Comparison of ENCODE assay signal across 16 cellular contexts in the genomic region with DNA sequence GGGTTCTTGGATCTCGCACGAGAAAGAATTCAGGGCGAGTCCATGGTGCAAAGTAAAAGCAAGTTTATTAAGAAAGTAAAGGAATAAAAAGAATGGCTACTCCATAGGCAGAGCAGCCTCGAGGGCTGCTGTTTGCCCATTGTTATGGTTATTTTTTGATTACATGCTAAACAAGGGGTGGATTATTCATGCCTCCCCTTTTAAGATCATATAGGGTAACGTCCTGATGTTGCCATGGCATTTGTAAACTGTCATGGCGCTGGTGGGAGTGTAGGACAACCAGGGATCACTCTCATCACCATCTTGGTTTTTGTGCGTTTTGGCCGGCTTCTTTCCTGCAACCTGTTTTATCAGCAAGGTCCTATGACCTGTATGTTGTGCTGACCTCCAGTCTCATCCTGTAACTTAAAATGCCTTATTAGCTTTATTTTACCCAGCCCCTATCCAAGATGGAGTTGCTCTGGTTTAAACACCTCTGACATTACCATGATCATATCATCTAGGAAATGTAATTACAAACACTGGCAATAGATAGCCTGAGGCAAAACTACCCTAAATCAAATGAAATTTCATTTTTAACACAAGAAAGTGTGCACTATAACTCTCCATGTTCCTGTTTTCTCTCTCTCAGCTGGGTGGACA.
"Had no signal": no experiment of that assay in that cellular context is flagged by ENCODE, and none has a peak within 500 bp of the region (broad histone marks: within the 10 kb centered on the region; RNA-seq: fewer than 3 reads in every experiment).

No MANE protein-coding gene starts in this region.

- H3K27me3 ChIP-seq: foreskin keratinocyte, neutrophil had no signal

- H3K27ac ChIP-seq: foreskin keratinocyte, heart left ventricle, lower lobe of right lung, neutrophil had no signal

- H3K4me3 ChIP-seq: heart left ventricle, lower lobe of right lung had no signal

- H3K27me3 Mint-ChIP-seq: activated CD4-positive, alpha-beta T cell treated with anti-CD3 and anti-CD28 coated beads, Interleukin-2, amount 10 ng/mL, durations not matched to agents 7 days and 5 days; naive B cell had no signal

- H3K4me1 ChIP-seq: heart left ventricle, lower lobe of right lung had no signal

- H3K4me3 Mint-ChIP-seq: activated CD4-positive, alpha-beta T cell treated with anti-CD3 and anti-CD28 coated beads, Interleukin-2, amount 10 ng/mL, durations not matched to agents 7 days and 5 days; naive B cell; stimulated activated effector memory CD8-positive, alpha-beta T cell treated with anti-CD3 and anti-CD28 coated beads, Interleukin-12 subunit alpha, Interleukin-12 subunit beta, amount 100 ng/mL, for 72 hours had no signal

- DNase-seq: activated CD4-positive, alpha-beta T cell treated with anti-CD3 and anti-CD28 coated beads, Interleukin-2, amount 10 ng/mL, durations not matched to agents 7 days and 5 days; activated naive CD4-positive, alpha-beta T cell; activated T-cell treated with anti-CD3 and anti-CD28 coated beads for 4 hours; anterior cingulate cortex; cerebellar nuclear complex; effector CD8-positive, alpha-beta T cell; foreskin keratinocyte; heart left ventricle; left cardiac atrium; lower lobe of right lung; naive B cell; retina; T-helper 2 cell; trophoblast cell had no signal

- H3K36me3 ChIP-seq: heart left ventricle, lower lobe of right lung, neutrophil had no signal

- ATAC-seq: foreskin keratinocyte; heart left ventricle; left cardiac atrium; lower lobe of right lung; stimulated activated effector memory CD8-positive, alpha-beta T cell treated with anti-CD3 and anti-CD28 coated beads, Interleukin-12 subunit alpha, Interleukin-12 subunit beta, amount 100 ng/mL, for 72 hours had no signal

- H3K9me3 Mint-ChIP-seq: activated CD4-positive, alpha-beta T cell treated with anti-CD3 and anti-CD28 coated beads, Interleukin-2, amount 10 ng/mL, durations not matched to agents 7 days and 5 days; stimulated activated effector memory CD8-positive, alpha-beta T cell treated with anti-CD3 and anti-CD28 coated beads, Interleukin-12 subunit alpha, Interleukin-12 subunit beta, amount 100 ng/mL, for 72 hours had no signal

- H3K27ac Mint-ChIP-seq: activated CD4-positive, alpha-beta T cell treated with anti-CD3 and anti-CD28 coated beads, Interleukin-2, amount 10 ng/mL, durations not matched to agents 7 days and 5 days; stimulated activated effector memory CD8-positive, alpha-beta T cell treated with anti-CD3 and anti-CD28 coated beads, Interleukin-12 subunit alpha, Interleukin-12 subunit beta, amount 100 ng/mL, for 72 hours had no signal

- H3K9me3 ChIP-seq: heart left ventricle, lower lobe of right lung, neutrophil had no signal
